Comparison of ENCODE assay signal across 13 cellular contexts in genomic region chrX:19046343-19047215, GRCh38.
A peak's percentile ranks its signal among the peaks of the same experiment; 100 is the strongest.
DNase-seq lines count a peak whose midpoint lies in the region; FAIRE-seq and TF ChIP-seq lines count a peak whose summit lies in the region.
"Had no signal": no experiment of that assay in that cellular context is flagged by ENCODE, and none has a peak within 500 bp of the region (broad histone marks: within the 10 kb centered on the region; RNA-seq: fewer than 3 reads in every experiment).

No MANE protein-coding gene starts in this region.

- FAIRE-seq in GM12892 (lab: Jason Lieb, UNC) = peak; percentile 42
- FAIRE-seq: endometrium had no signal

- no peak for TF ChIP-seq POLR2A in GM12892 (IDR thresholded peaks at IDR 0.05; ENCODE audit: low read depth, low read length)

- POLR2A ChIA-PET in HEK293T (lab: Yijun Ruan, JAX) = no interaction called here

- DNase-seq in GM12892 (ENCODE audit: insufficient read length) = no peak
- DNase-seq in NCI-H460 (ENCODE audit: extremely low read depth, low read depth) = peak; percentile 71
- peak; percentile 75 for DNase-seq in epithelial cell of esophagus (ENCODE audit: low read depth)
- DNase-seq in renal cortical epithelial cell (ENCODE audit: low read depth) = peak; percentile 66
- DNase-seq in HEK293T (ENCODE audit: extremely low spot score) = no peak
- DNase-seq in SIG-M5 (lab: John Stamatoyannopoulos, UW) = no peak
- DNase-seq in ureter (ENCODE audit: low spot score) = no peak
- DNase-seq: caudate nucleus, hypothalamus, NCI-H1694 treated with DMSO at 0.1 percent for 48 hours, NCI-H82, WERI-Rb-1 had no signal

- no peak overlapping the region for H3K4me3 ChIP-seq in epithelial cell of esophagus (ENCODE audit: low read length)

- CTCF ChIA-PET in HEK293T (lab: Yijun Ruan, JAX) = no interaction called here

- TF ChIP-seq CTCF in epithelial cell of esophagus (IDR thresholded peaks at IDR 0.05; ENCODE audit: insufficient read depth, low read depth, low read length, missing control alignments) = no peak

TF ChIP-seq in HEK293T, 16 proteins besides CTCF, POLR2A, EP300 and RAD21:
- TF ChIP-seq SUZ12 (IDR thresholded peaks at IDR 0.05) (no peak), CTBP1 (IDR thresholded peaks at IDR 0.05; ENCODE audit: borderline replicate concordance) (no peak), ZNF384 (IDR thresholded peaks at IDR 0.05) (no peak), TARDBP (IDR thresholded peaks at IDR 0.05) (no peak), BHLHE40 (IDR thresholded peaks at IDR 0.05; ENCODE audit: borderline replicate concordance) (no peak), ELF4 (IDR thresholded peaks at IDR 0.05) (no peak), FOXK2 (IDR thresholded peaks at IDR 0.05) (no peak), HDGF (IDR thresholded peaks at IDR 0.05; ENCODE audit: borderline replicate concordance) (no peak)

Comparison
In these comparisons a context has a peak if more than half of its experiments do, and no peak if none do; other contexts are left out.
1. DNase-seq: peak in NCI-H460 (single experiment), epithelial cell of esophagus (single experiment) and renal cortical epithelial cell (single experiment); none in GM12892 (single experiment), HEK293T (single experiment), SIG-M5 (single experiment) and ureter (single experiment).